Comparison of ENCODE assay signal across 37 cellular contexts in genomic region chr12:57347284-57347683, GRCh38.
"Had no signal": no experiment of that assay in that cellular context is flagged by ENCODE, and none has a peak within 500 bp of the region (broad histone marks: within the 10 kb centered on the region; RNA-seq: fewer than 3 reads in every experiment).

No MANE protein-coding gene starts in this region.

- H3K27me3 ChIP-seq: adrenal gland, ascending aorta, body of pancreas, brain microvascular endothelial cell, breast epithelium, cardiac muscle cell had no signal

- H3K4me3 Mint-ChIP-seq: activated naive CD4-positive, alpha-beta T cell treated with anti-CD3 and anti-CD28 coated beads for 36 hours; activated naive CD4-positive, alpha-beta T cell treated with anti-CD3 and anti-CD28 coated beads, Interleukin-2, amount 10 ng/mL, durations not matched to agents 7 days and 5 days; activated naive CD8-positive, alpha-beta T cell; activated naive CD8-positive, alpha-beta T cell treated with anti-CD3 and anti-CD28 coated beads for 36 hours; activated naive CD8-positive, alpha-beta T cell treated with anti-CD3 and anti-CD28 coated beads, Interleukin-2, amount 10 ng/mL, durations not matched to agents 7 days and 5 days; activated naive CD8-positive, alpha-beta T cell treated with anti-CD3 and anti-CD28 coated beads, Interleukin-2, amount 50 U/mL, for 24 hours; activated T-cell treated with anti-CD3 and anti-CD28 coated beads, Interleukin-2, amount 50 U/mL, for 24 hours; activated T-cell treated with anti-CD3 and anti-CD28 coated beads, Interleukin-2, amount 50 U/mL, for 4 hours; activated T-cell treated with anti-CD3 and anti-CD28 coated beads, Interleukin-2, amount 50 U/mL, for 72 hours; activated T-helper 1 cell treated with anti-CD3 and anti-CD28 coated beads, Interleukin-12 subunit alpha, Interleukin-12 subunit beta, Interleukin-2, Interleukin-4 antibody, amounts not matched to agents 30 ng/mL and 10 ng/mL and 1 ng/mL, durations not matched to agents 14 hours and 24 hours and 36 hours; activated T-helper 17 cell treated with anti-CD3 and anti-CD28 coated beads, Interleukin-2, amount 50 U/mL, for 72 hours; brain; central memory CD8-positive, alpha-beta T cell had no signal

- H3K27me3 Mint-ChIP-seq: activated naive CD4-positive, alpha-beta T cell treated with anti-CD3 and anti-CD28 coated beads, Interleukin-2, amount 10 ng/mL, durations not matched to agents 7 days and 5 days; activated naive CD8-positive, alpha-beta T cell; activated naive CD8-positive, alpha-beta T cell treated with anti-CD3 and anti-CD28 coated beads for 36 hours; activated naive CD8-positive, alpha-beta T cell treated with anti-CD3 and anti-CD28 coated beads, Interleukin-2, amount 10 ng/mL, durations not matched to agents 7 days and 5 days; activated naive CD8-positive, alpha-beta T cell treated with anti-CD3 and anti-CD28 coated beads, Interleukin-2, amount 50 U/mL, for 24 hours; activated T-cell treated with anti-CD3 and anti-CD28 coated beads, Interleukin-2, amount 50 U/mL, for 24 hours; activated T-helper 17 cell treated with anti-CD3 and anti-CD28 coated beads, Interleukin-2, amount 50 U/mL, for 72 hours; central memory CD8-positive, alpha-beta T cell had no signal

- H3K27ac Mint-ChIP-seq: activated naive CD4-positive, alpha-beta T cell treated with anti-CD3 and anti-CD28 coated beads for 36 hours; activated naive CD4-positive, alpha-beta T cell treated with anti-CD3 and anti-CD28 coated beads, Interleukin-2, amount 10 ng/mL, durations not matched to agents 7 days and 5 days; activated naive CD4-positive, alpha-beta T cell treated with anti-CD3 and anti-CD28 coated beads, Interleukin-2, amount 50 U/mL, for 72 hours; activated naive CD8-positive, alpha-beta T cell; activated naive CD8-positive, alpha-beta T cell treated with anti-CD3 and anti-CD28 coated beads for 36 hours; activated naive CD8-positive, alpha-beta T cell treated with anti-CD3 and anti-CD28 coated beads, Interleukin-2, amount 10 ng/mL, durations not matched to agents 7 days and 5 days; activated naive CD8-positive, alpha-beta T cell treated with anti-CD3 and anti-CD28 coated beads, Interleukin-2, amount 50 U/mL, for 24 hours; activated T-helper 1 cell treated with anti-CD3 and anti-CD28 coated beads, Interleukin-12 subunit alpha, Interleukin-12 subunit beta, Interleukin-2, Interleukin-4 antibody, amounts not matched to agents 30 ng/mL and 10 ng/mL and 1 ng/mL, durations not matched to agents 14 hours and 24 hours and 36 hours; activated T-helper 17 cell treated with anti-CD3 and anti-CD28 coated beads, Interleukin-2, amount 50 U/mL, for 72 hours; activated T-helper 2 cell treated with anti-CD3 and anti-CD28 coated beads, Interferon-gamma antibody, Interleukin-2, Interleukin-4, amounts not matched to agents 10 μg/mL and 5 μg/mL and 100 μg/mL, durations not matched to agents 14 hours and 24 hours and 36 hours; brain had no signal

- DNase-seq: activated effector memory CD4-positive, alpha-beta T cell treated with anti-CD3 and anti-CD28 coated beads, Interleukin-2, amount 50 U/mL, for 16 hours; activated effector memory CD4-positive, alpha-beta T cell treated with Interleukin-2 at 50 U/mL for 16 hours; activated gamma-delta T cell; activated gamma-delta T cell treated with Interleukin-2 at 50 U/mL for 16 hours; activated naive CD4-positive, alpha-beta T cell; activated naive CD4-positive, alpha-beta T cell treated with anti-CD3 and anti-CD28 coated beads for 36 hours; activated naive CD4-positive, alpha-beta T cell treated with anti-CD3 and anti-CD28 coated beads, Interleukin-2, amount 10 ng/mL, durations not matched to agents 7 days and 5 days; activated naive CD4-positive, alpha-beta T cell treated with anti-CD3 and anti-CD28 coated beads, Interleukin-2, amount 50 U/mL, for 16 hours; activated naive CD8-positive, alpha-beta T cell treated with anti-CD3 and anti-CD28 coated beads for 36 hours; activated naive CD8-positive, alpha-beta T cell treated with anti-CD3 and anti-CD28 coated beads, Interleukin-2, amount 10 ng/mL, durations not matched to agents 7 days and 5 days; activated naive CD8-positive, alpha-beta T cell treated with anti-CD3 and anti-CD28 coated beads, Interleukin-2, amount 50 U/mL, for 24 hours; activated T-cell treated with anti-CD3 and anti-CD28 coated beads for 4 hours; activated T-cell treated with anti-CD3 and anti-CD28 coated beads, Interleukin-2, amount 50 U/mL, for 1 hour; activated T-cell treated with anti-CD3 and anti-CD28 coated beads, Interleukin-2, amount 50 U/mL, for 24 hours; activated T-cell treated with anti-CD3 and anti-CD28 coated beads, Interleukin-2, amount 50 U/mL, for 4 hours; activated T-cell treated with anti-CD3 and anti-CD28 coated beads, Interleukin-2, amount 50 U/mL, for 48 hours; activated T-cell treated with anti-CD3 and anti-CD28 coated beads, Interleukin-2, amount 50 U/mL, for 72 hours; adrenal gland; amniotic stem cell; amygdala; anterior cingulate cortex; aorta; body of pancreas; brain microvascular endothelial cell; caudate nucleus; central memory CD4-positive, alpha-beta T cell; cerebellar nuclear complex had no signal

- ATAC-seq: activated naive CD4-positive, alpha-beta T cell treated with anti-CD3 and anti-CD28 coated beads, Interleukin-2, amount 50 U/mL, for 72 hours; activated naive CD8-positive, alpha-beta T cell treated with anti-CD3 and anti-CD28 coated beads, Interleukin-2, amount 50 U/mL, for 24 hours; activated T-cell treated with anti-CD3 and anti-CD28 coated beads, Interleukin-2, amount 50 U/mL, for 4 hours; activated T-cell treated with anti-CD3 and anti-CD28 coated beads, Interleukin-2, amount 50 U/mL, for 72 hours; activated T-helper 17 cell treated with anti-CD3 and anti-CD28 coated beads, Interleukin-2, amount 50 U/mL, for 72 hours; body of pancreas had no signal

- H3K36me3 ChIP-seq: adrenal gland, ascending aorta, brain microvascular endothelial cell, breast epithelium, cardiac muscle cell had no signal

- H3K9me3 ChIP-seq: adrenal gland, body of pancreas, breast epithelium had no signal

- H3K27ac ChIP-seq: adrenal gland, ascending aorta, body of pancreas, brain microvascular endothelial cell, breast epithelium, cardiac muscle cell had no signal

- H3K9me3 Mint-ChIP-seq: activated naive CD4-positive, alpha-beta T cell treated with anti-CD3 and anti-CD28 coated beads, Interleukin-2, amount 50 U/mL, for 72 hours; activated naive CD8-positive, alpha-beta T cell treated with anti-CD3 and anti-CD28 coated beads, Interleukin-2, amount 10 ng/mL, durations not matched to agents 7 days and 5 days; activated T-helper 17 cell treated with anti-CD3 and anti-CD28 coated beads, Interleukin-2, amount 50 U/mL, for 72 hours; central memory CD8-positive, alpha-beta T cell had no signal

- H3K4me1 Mint-ChIP-seq: activated naive CD4-positive, alpha-beta T cell treated with anti-CD3 and anti-CD28 coated beads, Interleukin-2, amount 10 ng/mL, durations not matched to agents 7 days and 5 days had no signal

- H3K4me3 ChIP-seq: adrenal gland, ascending aorta, body of pancreas, breast epithelium, cardiac muscle cell had no signal

- H3K4me1 ChIP-seq: ascending aorta, body of pancreas, breast epithelium had no signal
